In genomic region chr1:30878016-30878415, GRCh38 we compare ENCODE assay signal across 28 cellular contexts. TPM values are rescaled to one million over a fixed set of nuclear protein-coding genes. Genes with fewer than 3 reads are reported as not detected.
DNase-seq lines count a peak whose midpoint lies in the region; ATAC-seq and TF ChIP-seq lines count a peak whose summit lies in the region.
"Had no signal": no experiment of that assay in that cellular context is flagged by ENCODE, and none has a peak within 500 bp of the region (broad histone marks: within the 10 kb centered on the region; RNA-seq: fewer than 3 reads in every experiment).

No MANE protein-coding gene starts in this region.

- no peaks in the 10 kb centered on the region for H3K79me2 ChIP-seq in mammary epithelial cell (ENCODE audit: insufficient read depth, low read length)

- POLR2A ChIA-PET in MCF 10A (lab: Yijun Ruan, JAX): interaction anchor here (0.7 to 1.1 kb wide), 2 partner anchors 11 to 151 kb away, joined by 3 to 4 read pairs; no protein-coding TSS in a partner anchor

- H3K4me1 ChIP-seq in mammary epithelial cell (ENCODE audit: insufficient read depth, low read length) (peaks cover 21% of the 10 kb centered on the region), breast epithelium (peaks cover 7 to 8% of the 10 kb centered on the region in 2 donors), mucosa of stomach (ENCODE audit: control insufficient read depth, insufficient read depth, low read length) (peaks cover 20% of the 10 kb centered on the region), tibial nerve (peaks cover 0 to 59% (median 32%) of the 10 kb centered on the region in 4 donors)

- no peak overlapping the region for H3K27ac ChIP-seq in mammary epithelial cell (ENCODE audit: insufficient read depth, low read depth, low read length)
- H3K27ac ChIP-seq in breast epithelium: peak overlapping the region; percentile 56 to 83
- H3K27ac ChIP-seq in tibial nerve: peak overlapping the region; percentile 69 to 91 (median 80)
- H3K27ac ChIP-seq: 22Rv1, SJSA1 had no signal

- no peak overlapping the region for H3K4me3 Mint-ChIP-seq in MCF 10A (ENCODE audit: unreplicated experiment)
- no peak overlapping the region for H3K4me3 Mint-ChIP-seq in activated T-helper 2 cell treated with anti-CD3 and anti-CD28 coated beads, Interferon-gamma antibody, Interleukin-2, Interleukin-4, amounts not matched to agents 10 μg/mL and 5 μg/mL and 100 μg/mL, durations not matched to agents 14 hours and 24 hours and 36 hours (ENCODE audit: low read depth)
- H3K4me3 Mint-ChIP-seq: activated CD8-positive, alpha-beta T cell treated with anti-CD3 and anti-CD28 coated beads for 36 hours; activated naive CD8-positive, alpha-beta T cell treated with anti-CD3 and anti-CD28 coated beads, Interleukin-2, amount 10 ng/mL, durations not matched to agents 7 days and 5 days; CD8-positive, alpha-beta memory T cell; stimulated activated naive B cell treated with anti-CD40 and anti-IgM and Interleukin-4, amounts not matched to agents 10 μg/mL and 1 μg/mL and 100 μg/mL, for 72 hours had no signal

- H3K4me1 Mint-ChIP-seq in MCF 10A (ENCODE audit: insufficient read depth, unreplicated experiment): peaks cover 25% of the 10 kb centered on the region
- H3K4me1 Mint-ChIP-seq in activated T-helper 2 cell treated with anti-CD3 and anti-CD28 coated beads, Interferon-gamma antibody, Interleukin-2, Interleukin-4, amounts not matched to agents 10 μg/mL and 5 μg/mL and 100 μg/mL, durations not matched to agents 14 hours and 24 hours and 36 hours (ENCODE audit: low read depth): no peaks in the 10 kb centered on the region
- H3K4me1 Mint-ChIP-seq: activated naive CD8-positive, alpha-beta T cell treated with anti-CD3 and anti-CD28 coated beads, Interleukin-2, amount 10 ng/mL, durations not matched to agents 7 days and 5 days had no signal

- H3K27me3 Mint-ChIP-seq in MCF 10A (ENCODE audit: insufficient read depth, unreplicated experiment): no peaks in the 10 kb centered on the region
- H3K27me3 Mint-ChIP-seq in activated T-helper 2 cell treated with anti-CD3 and anti-CD28 coated beads, Interferon-gamma antibody, Interleukin-2, Interleukin-4, amounts not matched to agents 10 μg/mL and 5 μg/mL and 100 μg/mL, durations not matched to agents 14 hours and 24 hours and 36 hours (ENCODE audit: low read depth): peaks cover 15% of the 10 kb centered on the region

- H3K27me3 ChIP-seq in mammary epithelial cell (ENCODE audit: insufficient read depth, low read length): no peaks in the 10 kb centered on the region
- no peaks in the 10 kb centered on the region for H3K27me3 ChIP-seq in breast epithelium
- no peaks in the 10 kb centered on the region for H3K27me3 ChIP-seq in mucosa of stomach (ENCODE audit: control insufficient read depth, insufficient read depth, low read length)
- H3K27me3 ChIP-seq in tibial nerve: no peaks in the 10 kb centered on the region
- H3K27me3 ChIP-seq: left lung, SJSA1 had no signal

- in situ Hi-C loops in mammary epithelial cell (cut with MboI; ENCODE audit: low sequenced_read_pairs in 2 of 2): no loop called here

- CTCF ChIA-PET in MCF 10A (lab: Yijun Ruan, JAX) (interaction anchor here (0.8 to 1.5 kb wide), 2 partner anchors 23 to 33 kb away, joined by 3 to 5 read pairs; no protein-coding TSS in a partner anchor), mammary epithelial cell (lab: Charles Lee; ENCODE audit: low non-redundant PET) (no interaction called here)

- peak overlapping the region; percentile 77 for H3K27ac Mint-ChIP-seq in MCF 10A (ENCODE audit: low read depth, unreplicated experiment)
- no peak overlapping the region for H3K27ac Mint-ChIP-seq in activated T-helper 2 cell treated with anti-CD3 and anti-CD28 coated beads, Interferon-gamma antibody, Interleukin-2, Interleukin-4, amounts not matched to agents 10 μg/mL and 5 μg/mL and 100 μg/mL, durations not matched to agents 14 hours and 24 hours and 36 hours
- H3K27ac Mint-ChIP-seq: activated CD8-positive, alpha-beta T cell treated with anti-CD3 and anti-CD28 coated beads for 36 hours; activated naive CD8-positive, alpha-beta T cell treated with anti-CD3 and anti-CD28 coated beads, Interleukin-2, amount 10 ng/mL, durations not matched to agents 7 days and 5 days; stimulated activated naive B cell treated with anti-CD40 and anti-IgM and Interleukin-4, amounts not matched to agents 10 μg/mL and 1 μg/mL and 100 μg/mL, for 72 hours had no signal

- no peaks in the 10 kb centered on the region for H3K36me3 ChIP-seq in mammary epithelial cell (ENCODE audit: insufficient read depth, low read length)
- H3K36me3 ChIP-seq in breast epithelium: no peaks in the 10 kb centered on the region
- H3K36me3 ChIP-seq in mucosa of stomach (ENCODE audit: control insufficient read depth, insufficient read depth, low read length): no peaks in the 10 kb centered on the region
- peaks cover 0 to 36% (median 3%) of the 10 kb centered on the region in 3 donors for H3K36me3 ChIP-seq in tibial nerve

- WGBS in mammary epithelial cell (ENCODE audit: low coverage, missing lambda C conversion rate): 75% methylated on average over 9 of the region's 9 CpGs
- WGBS in tibial nerve, 2 donors: 88 to 91% methylated on average over 7 to 8 of the region's 9 CpGs

- no peak overlapping the region for H2AFZ ChIP-seq in mammary epithelial cell (ENCODE audit: low read depth, low read length)

- no peaks in the 10 kb centered on the region for H4K20me1 ChIP-seq in mammary epithelial cell (ENCODE audit: insufficient read depth, low read length)

- H3K36me3 Mint-ChIP-seq in MCF 10A (ENCODE audit: insufficient read depth, unreplicated experiment): peaks cover 8% of the 10 kb centered on the region
- no peaks in the 10 kb centered on the region for H3K36me3 Mint-ChIP-seq in activated T-helper 2 cell treated with anti-CD3 and anti-CD28 coated beads, Interferon-gamma antibody, Interleukin-2, Interleukin-4, amounts not matched to agents 10 μg/mL and 5 μg/mL and 100 μg/mL, durations not matched to agents 14 hours and 24 hours and 36 hours (ENCODE audit: low read depth)
- H3K36me3 Mint-ChIP-seq: activated naive CD8-positive, alpha-beta T cell treated with anti-CD3 and anti-CD28 coated beads, Interleukin-2, amount 10 ng/mL, durations not matched to agents 7 days and 5 days; CD8-positive, alpha-beta memory T cell had no signal

- DNase-seq in MCF 10A (ENCODE audit: unreplicated experiment) (no peak), mammary epithelial cell (no peak), breast epithelium (ENCODE audit: low spot score in 2 of 2) (no peak), tibial nerve (ENCODE audit: low spot score in 2 of 2) (no peak)
- DNase-seq in activated T-helper 2 cell treated with anti-CD3 and anti-CD28 coated beads, Interferon-gamma antibody, Interleukin-2, Interleukin-4, amounts not matched to agents 10 μg/mL and 5 μg/mL and 100 μg/mL, durations not matched to agents 14 hours and 24 hours and 36 hours (ENCODE audit: low spot score): no peak
- DNase-seq: activated CD4-positive, CD25-positive, alpha-beta regulatory T cell treated with anti-CD3 and anti-CD28 coated beads, Interleukin-2, amount 50 U/mL, for 72 hours; activated CD8-positive, alpha-beta T cell treated with anti-CD3 and anti-CD28 coated beads for 36 hours; activated effector memory CD4-positive, alpha-beta T cell treated with anti-CD3 and anti-CD28 coated beads, Interleukin-2, amount 50 U/mL, for 16 hours; activated naive CD8-positive, alpha-beta T cell treated with anti-CD3 and anti-CD28 coated beads, Interleukin-2, amount 10 ng/mL, durations not matched to agents 7 days and 5 days; CD8-positive, alpha-beta memory T cell; DMS153; effector CD8-positive, alpha-beta T cell; foreskin melanocyte; KG1; NCI-H1436 treated with DMSO at 0.1 percent for 48 hours; NCI-H2107; NCI-H510A; NK-92 treated with Interleukin-12 subunit alpha and Interleukin-12 subunit beta, amount 100 ng/mL, for 24 hours; retina; stimulated activated CD4-positive, alpha-beta T cell treated with anti-CD3 and anti-CD28 coated beads, Interleukin-4, amount 100 ng/mL, for 1 hour; stimulated activated naive B cell treated with anti-CD40 and anti-IgM and Interleukin-4, amounts not matched to agents 10 μg/mL and 1 μg/mL and 100 μg/mL, for 72 hours; T-helper 1 cell had no signal

- BruUV-seq in MCF 10A (replicated peaks; lab: Mats Ljungman, UMichigan): no TSS peak
- no TSS peak for BruUV-seq in mammary epithelial cell (replicated peaks; lab: Mats Ljungman, UMichigan)

- H3K9me3 Mint-ChIP-seq in MCF 10A (ENCODE audit: unreplicated experiment): no peaks in the 10 kb centered on the region
- H3K9me3 Mint-ChIP-seq in activated T-helper 2 cell treated with anti-CD3 and anti-CD28 coated beads, Interferon-gamma antibody, Interleukin-2, Interleukin-4, amounts not matched to agents 10 μg/mL and 5 μg/mL and 100 μg/mL, durations not matched to agents 14 hours and 24 hours and 36 hours: no peaks in the 10 kb centered on the region
- H3K9me3 Mint-ChIP-seq: activated CD8-positive, alpha-beta T cell treated with anti-CD3 and anti-CD28 coated beads for 36 hours; CD8-positive, alpha-beta memory T cell had no signal

- no peak for TF ChIP-seq POLR2A in breast epithelium (IDR thresholded peaks at IDR 0.05)
- TF ChIP-seq POLR2A in tibial nerve (IDR thresholded peaks at IDR 0.05): no peak

- H3K9me3 ChIP-seq in mammary epithelial cell (replicated peaks; ENCODE audit: insufficient read depth, low read length): no peaks in the 10 kb centered on the region
- peaks cover 3 to 6% of the 10 kb centered on the region in 2 donors for H3K9me3 ChIP-seq in breast epithelium
- H3K9me3 ChIP-seq in mucosa of stomach (ENCODE audit: control insufficient read depth, low read length): no peaks in the 10 kb centered on the region
- H3K9me3 ChIP-seq in tibial nerve: peaks cover 0 to 8% (median 0%) of the 10 kb centered on the region in 4 donors
- H3K9me3 ChIP-seq: SJSA1 had no signal

- ATAC-seq in HG03457 (IDR thresholded peaks at IDR 0.05; ENCODE audit: unreplicated experiment) (no peak), HG02763 (IDR thresholded peaks at IDR 0.05; ENCODE audit: unreplicated experiment) (no peak)
- ATAC-seq: activated CD8-positive, alpha-beta T cell treated with anti-CD3 and anti-CD28 coated beads for 36 hours; stimulated activated naive B cell treated with anti-CD40 and anti-IgM and Interleukin-4, amounts not matched to agents 10 μg/mL and 1 μg/mL and 100 μg/mL, for 72 hours had no signal

- dilution Hi-C loops in mammary epithelial cell (cut with HindIII; ENCODE audit: low sequenced_read_pairs): no loop called here

- TF ChIP-seq CTCF in MCF 10A (IDR thresholded peaks at IDR 0.05; ENCODE audit: unreplicated experiment) (no peak), mammary epithelial cell (conservative IDR thresholded peaks at IDR 0.05 in 1 of 2, IDR thresholded peaks at IDR 0.05 in 1 of 2; ENCODE audit: extremely low read depth in 1 of 2, insufficient read depth in 1 of 2, low read depth in 1 of 2, low read length in 2 of 2) (no peak), breast epithelium (IDR thresholded peaks at IDR 0.05) (no peak), tibial nerve (IDR thresholded peaks at IDR 0.05) (no peak)

- TF ChIP-seq EP300 in tibial nerve (IDR thresholded peaks at IDR 0.05): no peak

- H3K4me2 ChIP-seq in mammary epithelial cell (ENCODE audit: insufficient read depth, low read depth, low read length): no peak overlapping the region

- intact Hi-C loops in MCF 10A (cut with micrococcal nuclease): no loop called here
- intact Hi-C loops in mammary epithelial cell (cut with micrococcal nuclease): no loop called here
- intact Hi-C loops in breast epithelium (cut with DNase I; ENCODE audit: low total_unique reads): no loop called here
- intact Hi-C loops in activated T-helper 2 cell treated with anti-CD3 and anti-CD28 coated beads, Interferon-gamma antibody, Interleukin-2, Interleukin-4, amounts not matched to agents 10 μg/mL and 5 μg/mL and 100 μg/mL, durations not matched to agents 14 hours and 24 hours and 36 hours (cut with micrococcal nuclease): no loop called here

- H3K4me3 ChIP-seq in mammary epithelial cell (replicated peaks in 1 of 3; ENCODE audit: insufficient read depth in 1 of 3, low read depth in 2 of 3, low read length in 3 of 3): no peak overlapping the region
- H3K4me3 ChIP-seq in breast epithelium: no peak overlapping the region
- H3K4me3 ChIP-seq in mucosa of stomach (ENCODE audit: low read length): no peak overlapping the region
- H3K4me3 ChIP-seq in tibial nerve: no peak overlapping the region
- H3K4me3 ChIP-seq: left lung, SJSA1 had no signal

- no peak overlapping the region for H3K9ac ChIP-seq in mammary epithelial cell (ENCODE audit: insufficient read depth, low read length)
- peak overlapping the region; percentile 15 for H3K9ac ChIP-seq in mucosa of stomach (ENCODE audit: low read length)

RNA-seq across cellular contexts. Expression of gene SDC3, which starts 30.5 kb away (rescaled TPM):
- total RNA-seq in MCF 10A (2022) (21.7 and 25.5 TPM in 2 replicates), mammary epithelial cell (10 to 100 TPM; 23.4 to 63.2 TPM), breast epithelium (10 to 100 TPM; 16.5 to 37.8 (median 26.2) TPM), tibial nerve (10 to 100 TPM; 47.1 to 78.9 (median 64.2) TPM)
- polyA plus RNA-seq in mammary epithelial cell: 6.1 TPM
- polyA minus RNA-seq in mammary epithelial cell: 16.8 TPM
- 0.46 and 0.92 TPM in 2 replicates for total RNA-seq in activated T-helper 2 cell treated with anti-CD3 and anti-CD28 coated beads, Interferon-gamma antibody, Interleukin-2, Interleukin-4, amounts not matched to agents 10 μg/mL and 5 μg/mL and 100 μg/mL, durations not matched to agents 14 hours and 24 hours and 36 hours
- polyA plus RNA-seq: CD8-positive, alpha-beta memory T cell had no signal
